ENCODE assay signal across 22 cellular contexts in the genomic region with DNA sequence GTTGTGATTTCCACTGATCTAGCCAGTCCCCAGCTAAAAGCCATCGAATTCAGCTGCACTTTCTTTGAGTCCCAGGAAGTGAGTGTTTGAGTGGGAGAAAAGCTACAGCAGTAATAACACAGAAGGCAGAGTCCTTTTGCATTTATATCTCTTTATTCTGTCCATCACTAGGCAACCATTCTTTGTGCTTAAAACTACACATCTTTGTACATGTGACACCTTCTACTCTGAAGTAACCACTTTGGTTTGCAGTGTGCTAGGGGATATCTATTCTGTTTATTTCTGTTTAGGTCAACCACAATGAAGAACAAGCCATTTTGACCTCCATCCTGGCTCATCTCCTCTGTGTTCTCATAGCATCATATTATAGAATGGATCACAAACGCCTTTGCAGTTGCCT.
"Had no signal": no experiment of that assay in that cellular context is flagged by ENCODE, and none has a peak within 500 bp of the region (broad histone marks: within the 10 kb centered on the region; RNA-seq: fewer than 3 reads in every experiment).

No MANE protein-coding gene starts in this region.

- DNase-seq: endodermal cell; erythroblast; foreskin keratinocyte; kidney; left colon; left ventricle myocardium superior; mesenchymal stem cell; midbrain; naive thymus-derived CD4-positive, alpha-beta T cell; pancreas; right cardiac atrium; small intestine; stimulated activated CD4-positive, alpha-beta T cell treated with anti-CD3 and anti-CD28 coated beads, Interleukin-2, amount 100 ng/mL, for 48 hours; stimulated activated naive CD4-positive, alpha-beta T cell treated with Interleukin-2 at 50 U/mL for 16 hours; testis; upper lobe of right lung had no signal

- H3K9me3 Mint-ChIP-seq: endodermal cell, neural progenitor cell had no signal

- H3K27ac Mint-ChIP-seq: dendritic cell treated with granulocyte-macrophage colony-stimulating factor and Interleukin-4, amounts not matched to agents 40 ng/mL and 50 ng/mL, for 4 days; endodermal cell; naive thymus-derived CD4-positive, alpha-beta T cell; progenitor cell of endocrine pancreas had no signal

- H2AFZ ChIP-seq: neural progenitor cell had no signal

- H3K36me3 ChIP-seq: neural progenitor cell, pancreas, tibial nerve, upper lobe of right lung, vagina had no signal

- ATAC-seq: foreskin keratinocyte; left colon; left ventricle myocardium superior; naive thymus-derived CD4-positive, alpha-beta T cell; pancreas; right cardiac atrium; upper lobe of right lung had no signal

- H3K4me3 Mint-ChIP-seq: dendritic cell treated with granulocyte-macrophage colony-stimulating factor and Interleukin-4, amounts not matched to agents 40 ng/mL and 50 ng/mL, for 4 days; endodermal cell; naive thymus-derived CD4-positive, alpha-beta T cell; neural progenitor cell had no signal

- H3K27me3 ChIP-seq: foreskin keratinocyte, neural progenitor cell, pancreas, testis, tibial nerve, upper lobe of right lung, vagina had no signal

- H3K4me2 ChIP-seq: neural progenitor cell had no signal

- H3K4me1 ChIP-seq: pancreas, upper lobe of right lung, vagina had no signal

- H3K36me3 Mint-ChIP-seq: naive thymus-derived CD4-positive, alpha-beta T cell; neural progenitor cell had no signal

- H3K9me3 ChIP-seq: pancreas, testis, tibial nerve, upper lobe of right lung, vagina had no signal

- H3K9ac ChIP-seq: neural progenitor cell had no signal

- H3K27ac ChIP-seq: foreskin keratinocyte, neural progenitor cell, pancreas, testis, tibial nerve, upper lobe of right lung, vagina had no signal

- H3K4me3 ChIP-seq: lung, neural progenitor cell, pancreas, testis, tibial nerve, upper lobe of right lung, vagina had no signal
